ENCODE assay signal across 39 cellular contexts in genomic region chr11:105573091-105573490, GRCh38. TPM values are rescaled to one million over a fixed set of nuclear protein-coding genes. Genes with fewer than 3 reads are reported as not detected.
"Had no signal": no experiment of that assay in that cellular context is flagged by ENCODE, and none has a peak within 500 bp of the region (broad histone marks: within the 10 kb centered on the region; RNA-seq: fewer than 3 reads in every experiment).

No MANE protein-coding gene starts in this region.

- DNase-seq: activated CD4-positive, alpha-beta memory T cell treated with anti-CD3 and anti-CD28 coated beads for 36 hours; activated CD4-positive, alpha-beta T cell treated with anti-CD3 and anti-CD28 coated beads, Interleukin-2, amount 10 ng/mL, durations not matched to agents 24 days and 14 days; activated CD4-positive, CD25-positive, alpha-beta regulatory T cell treated with anti-CD3 and anti-CD28 coated beads, Interleukin-2, amount 50 U/mL, for 72 hours; activated CD8-positive, alpha-beta memory T cell treated with anti-CD3 and anti-CD28 coated beads, Interleukin-2, amount 50 U/mL, for 4 hours; activated effector memory CD4-positive, alpha-beta T cell treated with anti-CD3 and anti-CD28 coated beads, Interleukin-2, amount 50 U/mL, for 16 hours; activated naive CD4-positive, alpha-beta T cell treated with anti-CD3 and anti-CD28 coated beads, Interleukin-2, amount 10 ng/mL, durations not matched to agents 7 days and 5 days; activated naive CD8-positive, alpha-beta T cell treated with anti-CD3 and anti-CD28 coated beads, Interleukin-2, amount 10 ng/mL, durations not matched to agents 7 days and 5 days; activated T-cell treated with anti-CD3 and anti-CD28 coated beads, Interleukin-2, amount 50 U/mL, for 1 hour; amniotic stem cell; colonic mucosa; effector CD8-positive, alpha-beta T cell; erythroblast; foreskin melanocyte; heart right ventricle; kidney glomerular epithelial cell; lower lobe of right lung; mesendoderm; natural killer cell; posterior cingulate gyrus; right lobe of liver; stimulated activated CD4-positive, alpha-beta T cell treated with anti-CD3 and anti-CD28 coated beads, Interleukin-12 subunit alpha, Interleukin-12 subunit beta, amount 100 ng/mL, for 4 hours; stimulated activated CD4-positive, alpha-beta T cell treated with anti-CD3 and anti-CD28 coated beads, Interleukin-4, amount 100 ng/mL, for 1 hour; T-helper 17 cell; T1000; trophoblast cell; uterus had no signal

- H3K4me3 Mint-ChIP-seq: activated CD4-positive, alpha-beta memory T cell treated with anti-CD3 and anti-CD28 coated beads for 36 hours; activated CD4-positive, alpha-beta T cell treated with anti-CD3 and anti-CD28 coated beads, Interleukin-2, amount 10 ng/mL, durations not matched to agents 24 days and 14 days; activated naive CD4-positive, alpha-beta T cell treated with anti-CD3 and anti-CD28 coated beads, Interleukin-2, amount 10 ng/mL, durations not matched to agents 7 days and 5 days; activated naive CD8-positive, alpha-beta T cell treated with anti-CD3 and anti-CD28 coated beads, Interleukin-2, amount 10 ng/mL, durations not matched to agents 7 days and 5 days; activated T-helper 1 cell treated with anti-CD3 and anti-CD28 coated beads, Interleukin-12 subunit alpha, Interleukin-12 subunit beta, Interleukin-2, Interleukin-4 antibody, amounts not matched to agents 30 ng/mL and 10 ng/mL and 1 ng/mL, durations not matched to agents 14 hours and 24 hours and 36 hours; natural killer cell; stimulated activated effector memory CD8-positive, alpha-beta T cell treated with anti-CD3 and anti-CD28 coated beads, Interleukin-12 subunit alpha, Interleukin-12 subunit beta, amount 100 ng/mL, for 72 hours; stimulated activated naive CD8-positive, alpha-beta T cell treated with anti-CD3 and anti-CD28 coated beads, Interleukin-15, Interleukin-2, amounts not matched to agents 100 ng/mL and 50 ng/mL, for 24 hours; T-helper 17 cell had no signal

- H3K36me3 Mint-ChIP-seq: activated CD4-positive, alpha-beta memory T cell treated with anti-CD3 and anti-CD28 coated beads for 36 hours; activated naive CD4-positive, alpha-beta T cell treated with anti-CD3 and anti-CD28 coated beads, Interleukin-2, amount 10 ng/mL, durations not matched to agents 7 days and 5 days; activated naive CD8-positive, alpha-beta T cell treated with anti-CD3 and anti-CD28 coated beads, Interleukin-2, amount 10 ng/mL, durations not matched to agents 7 days and 5 days; natural killer cell; stimulated activated effector memory CD8-positive, alpha-beta T cell treated with anti-CD3 and anti-CD28 coated beads, Interleukin-12 subunit alpha, Interleukin-12 subunit beta, amount 100 ng/mL, for 72 hours had no signal

- H3K27ac Mint-ChIP-seq: activated CD4-positive, alpha-beta memory T cell treated with anti-CD3 and anti-CD28 coated beads for 36 hours; activated CD4-positive, alpha-beta T cell treated with anti-CD3 and anti-CD28 coated beads, Interleukin-2, amount 10 ng/mL, durations not matched to agents 24 days and 14 days; activated naive CD4-positive, alpha-beta T cell treated with anti-CD3 and anti-CD28 coated beads, Interleukin-2, amount 10 ng/mL, durations not matched to agents 7 days and 5 days; activated naive CD8-positive, alpha-beta T cell treated with anti-CD3 and anti-CD28 coated beads, Interleukin-2, amount 10 ng/mL, durations not matched to agents 7 days and 5 days; activated T-helper 1 cell treated with anti-CD3 and anti-CD28 coated beads, Interleukin-12 subunit alpha, Interleukin-12 subunit beta, Interleukin-2, Interleukin-4 antibody, amounts not matched to agents 30 ng/mL and 10 ng/mL and 1 ng/mL, durations not matched to agents 14 hours and 24 hours and 36 hours; natural killer cell; stimulated activated effector memory CD8-positive, alpha-beta T cell treated with anti-CD3 and anti-CD28 coated beads, Interleukin-12 subunit alpha, Interleukin-12 subunit beta, amount 100 ng/mL, for 72 hours; stimulated activated naive CD8-positive, alpha-beta T cell treated with anti-CD3 and anti-CD28 coated beads, Interleukin-15, Interleukin-2, amounts not matched to agents 100 ng/mL and 50 ng/mL, for 24 hours; T-helper 17 cell had no signal

- H3K27me3 Mint-ChIP-seq: activated CD4-positive, alpha-beta T cell treated with anti-CD3 and anti-CD28 coated beads, Interleukin-2, amount 10 ng/mL, durations not matched to agents 24 days and 14 days; activated naive CD4-positive, alpha-beta T cell treated with anti-CD3 and anti-CD28 coated beads, Interleukin-2, amount 10 ng/mL, durations not matched to agents 7 days and 5 days; activated naive CD8-positive, alpha-beta T cell treated with anti-CD3 and anti-CD28 coated beads, Interleukin-2, amount 10 ng/mL, durations not matched to agents 7 days and 5 days; stimulated activated naive CD8-positive, alpha-beta T cell treated with anti-CD3 and anti-CD28 coated beads, Interleukin-15, Interleukin-2, amounts not matched to agents 100 ng/mL and 50 ng/mL, for 24 hours; T-helper 17 cell had no signal

- H3K36me3 ChIP-seq: colonic mucosa, heart right ventricle, lower lobe of right lung, right lobe of liver, thoracic aorta, uterus had no signal

- H3K4me1 Mint-ChIP-seq: activated CD4-positive, alpha-beta T cell treated with anti-CD3 and anti-CD28 coated beads, Interleukin-2, amount 10 ng/mL, durations not matched to agents 24 days and 14 days; activated naive CD4-positive, alpha-beta T cell treated with anti-CD3 and anti-CD28 coated beads, Interleukin-2, amount 10 ng/mL, durations not matched to agents 7 days and 5 days; activated naive CD8-positive, alpha-beta T cell treated with anti-CD3 and anti-CD28 coated beads, Interleukin-2, amount 10 ng/mL, durations not matched to agents 7 days and 5 days; natural killer cell; stimulated activated effector memory CD8-positive, alpha-beta T cell treated with anti-CD3 and anti-CD28 coated beads, Interleukin-12 subunit alpha, Interleukin-12 subunit beta, amount 100 ng/mL, for 72 hours had no signal

- H3K27me3 ChIP-seq: colonic mucosa, heart right ventricle, right lobe of liver, uterus had no signal

- H3K4me1 ChIP-seq: colonic mucosa, heart right ventricle, lower lobe of right lung, right lobe of liver, uterus had no signal

- H3K27ac ChIP-seq: colonic mucosa, heart right ventricle, lower lobe of right lung, right lobe of liver, skin epidermis, thoracic aorta, uterus had no signal

- H3K4me3 ChIP-seq: colonic mucosa, heart right ventricle, lower lobe of right lung, right lobe of liver, skin epidermis, thoracic aorta, uterus had no signal

- H3K9me3 Mint-ChIP-seq: activated CD4-positive, alpha-beta memory T cell treated with anti-CD3 and anti-CD28 coated beads for 36 hours; activated CD4-positive, alpha-beta T cell treated with anti-CD3 and anti-CD28 coated beads, Interleukin-2, amount 10 ng/mL, durations not matched to agents 24 days and 14 days; activated naive CD4-positive, alpha-beta T cell treated with anti-CD3 and anti-CD28 coated beads, Interleukin-2, amount 10 ng/mL, durations not matched to agents 7 days and 5 days; activated naive CD8-positive, alpha-beta T cell treated with anti-CD3 and anti-CD28 coated beads, Interleukin-2, amount 10 ng/mL, durations not matched to agents 7 days and 5 days; activated T-helper 1 cell treated with anti-CD3 and anti-CD28 coated beads, Interleukin-12 subunit alpha, Interleukin-12 subunit beta, Interleukin-2, Interleukin-4 antibody, amounts not matched to agents 30 ng/mL and 10 ng/mL and 1 ng/mL, durations not matched to agents 14 hours and 24 hours and 36 hours; stimulated activated effector memory CD8-positive, alpha-beta T cell treated with anti-CD3 and anti-CD28 coated beads, Interleukin-12 subunit alpha, Interleukin-12 subunit beta, amount 100 ng/mL, for 72 hours; stimulated activated naive CD8-positive, alpha-beta T cell treated with anti-CD3 and anti-CD28 coated beads, Interleukin-15, Interleukin-2, amounts not matched to agents 100 ng/mL and 50 ng/mL, for 24 hours had no signal

- H3K9me3 ChIP-seq: colonic mucosa, heart right ventricle, lower lobe of right lung, right lobe of liver, thoracic aorta, uterus had no signal

RNA-seq across cellular contexts. Expression of gene GRIA4, which starts 36.8 kb away (rescaled TPM):
- total RNA-seq: activated CD4-positive, alpha-beta memory T cell treated with anti-CD3 and anti-CD28 coated beads for 36 hours; activated CD4-positive, alpha-beta T cell treated with anti-CD3 and anti-CD28 coated beads, Interleukin-2, amount 10 ng/mL, durations not matched to agents 24 days and 14 days; activated CD8-positive, alpha-beta memory T cell treated with anti-CD3 and anti-CD28 coated beads for 36 hours; activated naive CD8-positive, alpha-beta T cell treated with anti-CD3 and anti-CD28 coated beads, Interleukin-2, amount 10 ng/mL, durations not matched to agents 7 days and 5 days; activated T-helper 1 cell treated with anti-CD3 and anti-CD28 coated beads, Interleukin-12 subunit alpha, Interleukin-12 subunit beta, Interleukin-2, Interleukin-4 antibody, amounts not matched to agents 30 ng/mL and 10 ng/mL and 1 ng/mL, durations not matched to agents 14 hours and 24 hours and 36 hours; bronchial epithelial cell; dermis microvascular lymphatic vessel endothelial cell; glomerular endothelial cell; heart right ventricle; left lobe of liver; lower lobe of right lung; mononuclear cell; natural killer cell; omental fat pad; subcutaneous adipose tissue; T-helper 17 cell had no signal
- polyA plus RNA-seq: heart right ventricle had no signal
